ENCODE assay signal across 1 cellular context in the genomic region with DNA sequence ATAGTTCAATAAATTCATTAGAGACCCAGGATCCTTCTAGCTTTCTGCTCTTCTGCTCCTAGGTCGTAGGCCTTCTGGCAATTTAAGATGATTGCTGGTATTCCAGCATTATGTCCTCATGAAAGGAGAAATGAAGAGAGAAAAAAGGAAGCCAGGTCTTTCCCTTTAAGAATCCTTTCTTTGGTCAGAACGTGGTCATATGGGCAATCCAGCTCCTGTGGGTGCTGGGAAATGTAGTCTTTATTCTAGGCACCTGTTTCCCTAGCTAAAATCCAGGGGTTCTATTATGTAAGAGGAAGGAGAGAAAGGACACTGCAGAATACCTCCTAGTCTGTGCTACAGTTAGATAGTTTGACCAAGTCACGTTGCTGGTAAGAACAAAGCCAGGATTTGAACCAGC.
TF ChIP-seq lines count a peak whose summit lies in the region.

No MANE protein-coding gene starts in this region.

TF ChIP-seq in H1, 55 proteins besides CTCF, POLR2A, EP300 and RAD21:
- TF ChIP-seq CHD7 (IDR thresholded peaks at IDR 0.05; ENCODE audit: insufficient replicate concordance, low read length) (no peak), POLR2AphosphoS5 (IDR thresholded peaks at IDR 0.05; ENCODE audit: low read depth, low read length) (no peak), CEBPB (IDR thresholded peaks at IDR 0.05; ENCODE audit: low read depth, low read length) (no peak), SIX5 (IDR thresholded peaks at IDR 0.05; ENCODE audit: low read depth, low read length) (peak; percentile 38; the same call in 1 of the 2 replicates), CBX5 (IDR thresholded peaks at IDR 0.05; ENCODE audit: low read depth, low read length) (no peak), CBX8 (IDR thresholded peaks at IDR 0.05; ENCODE audit: borderline replicate concordance, low read depth, low read length) (no peak), JUN (IDR thresholded peaks at IDR 0.05; ENCODE audit: low read depth, low read length) (no peak), TAF1 (IDR thresholded peaks at IDR 0.05; ENCODE audit: low read depth, low read length) (no peak)
- TF ChIP-seq, protein P1, sequence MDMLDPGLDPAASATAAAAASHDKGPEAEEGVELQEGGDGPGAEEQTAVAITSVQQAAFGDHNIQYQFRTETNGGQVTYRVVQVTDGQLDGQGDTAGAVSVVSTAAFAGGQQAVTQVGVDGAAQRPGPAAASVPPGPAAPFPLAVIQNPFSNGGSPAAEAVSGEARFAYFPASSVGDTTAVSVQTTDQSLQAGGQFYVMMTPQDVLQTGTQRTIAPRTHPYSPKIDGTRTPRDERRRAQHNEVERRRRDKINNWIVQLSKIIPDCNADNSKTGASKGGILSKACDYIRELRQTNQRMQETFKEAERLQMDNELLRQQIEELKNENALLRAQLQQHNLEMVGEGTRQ (IDR thresholded peaks at IDR 0.05; ENCODE audit: low read length): peak; percentile 56
